Comparison of ENCODE assay signal across 8 cellular contexts in the genomic region with DNA sequence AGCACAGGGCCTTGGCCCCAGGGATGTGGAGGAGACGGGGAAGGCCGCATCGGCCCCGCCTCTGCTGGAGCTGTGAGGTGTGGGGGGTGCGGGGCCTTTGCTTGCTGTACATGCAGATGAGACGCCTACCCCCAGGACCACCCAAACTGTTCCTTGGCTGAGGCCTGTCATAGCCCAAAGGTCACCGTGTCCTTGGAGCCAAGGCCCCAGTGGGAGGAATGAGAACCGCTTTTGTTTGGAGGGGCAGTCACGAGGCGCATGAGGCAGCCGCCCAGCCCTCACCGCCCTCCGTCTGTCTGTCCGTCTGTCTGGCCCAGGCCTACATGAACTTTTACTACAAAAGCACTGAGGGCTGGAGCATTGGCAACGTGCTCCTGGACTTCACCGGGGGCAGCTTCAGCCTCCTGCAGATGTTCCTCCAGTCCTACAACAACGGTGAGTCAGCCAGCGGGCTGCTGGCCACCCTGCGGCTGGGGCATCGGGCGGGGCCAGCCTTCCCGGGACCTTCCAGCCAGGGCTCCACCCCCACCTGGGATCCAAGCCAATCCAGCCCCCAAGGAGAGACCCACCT. TPM values are rescaled to one million over a fixed set of nuclear protein-coding genes. Genes with fewer than 3 reads are reported as not detected.
DNase-seq lines count a peak whose midpoint lies in the region; ATAC-seq and TF ChIP-seq lines count a peak whose summit lies in the region.
"Had no signal": no experiment of that assay in that cellular context is flagged by ENCODE, and none has a peak within 500 bp of the region (broad histone marks: within the 10 kb centered on the region; RNA-seq: fewer than 3 reads in every experiment).

No MANE protein-coding gene starts in this region.

- 17 to 25% methylated on average over 22 of the region's 22 CpGs for WGBS in aorta, 2 donors

- no peak overlapping the region for H3K4me3 Mint-ChIP-seq in mesothelial cell of epicardium
- H3K4me3 Mint-ChIP-seq: activated naive CD4-positive, alpha-beta T cell treated with anti-CD3 and anti-CD28 coated beads, Interleukin-2, amount 50 U/mL, for 24 hours had no signal

- peak overlapping the region in 1 of 2 donors; percentile 89 for H3K27ac ChIP-seq in aorta (ENCODE audit: low read depth in 1 of 2, low read length in 2 of 2)

- H3K4me3 ChIP-seq in epithelial cell of proximal tubule (ENCODE audit: low read depth, low read length) = no peak overlapping the region
- H3K4me3 ChIP-seq in aorta (ENCODE audit: low read length in 2 of 2) = no peak overlapping the region

- H3K27me3 ChIP-seq in aorta (ENCODE audit: control insufficient read depth in 1 of 2, insufficient read depth in 2 of 2, low read length in 1 of 2) = no peaks in the 10 kb centered on the region

- no peaks in the 10 kb centered on the region for H3K9me3 Mint-ChIP-seq in mesothelial cell of epicardium
- H3K9me3 Mint-ChIP-seq: activated naive CD4-positive, alpha-beta T cell treated with anti-CD3 and anti-CD28 coated beads, Interleukin-2, amount 50 U/mL, for 24 hours had no signal

- in situ Hi-C loops in GM13976 (cut with MboI; ENCODE audit: low sequenced_read_pairs, unreplicated experiment) = no loop called here

- intact Hi-C loops in aorta (cut with DNase I) = loop anchor here in 1 of 2 donors (1.0 kb wide), 1 partner anchor 9 kb away; the partner anchor contains the start of genes EMC6 and TAX1BP3

- H3K4me1 Mint-ChIP-seq in mesothelial cell of epicardium = peaks cover 8% of the 10 kb centered on the region
- H3K4me1 Mint-ChIP-seq: activated naive CD4-positive, alpha-beta T cell treated with anti-CD3 and anti-CD28 coated beads, Interleukin-2, amount 50 U/mL, for 24 hours had no signal

- no peaks in the 10 kb centered on the region for H3K4me1 ChIP-seq in aorta (ENCODE audit: control insufficient read depth in 1 of 2, insufficient read depth in 2 of 2, low read length in 2 of 2)

- ATAC-seq in aorta (ENCODE audit: low FRiP score) (peak; percentile 74), GM21786 (IDR thresholded peaks at IDR 0.05; ENCODE audit: unreplicated experiment) (no peak)

- no peaks in the 10 kb centered on the region for H3K36me3 ChIP-seq in aorta (ENCODE audit: control insufficient read depth in 1 of 2, insufficient read depth in 2 of 2, low read length in 1 of 2)

- no peaks in the 10 kb centered on the region for H3K27me3 Mint-ChIP-seq in mesothelial cell of epicardium (ENCODE audit: low read depth)
- H3K27me3 Mint-ChIP-seq: activated naive CD4-positive, alpha-beta T cell treated with anti-CD3 and anti-CD28 coated beads, Interleukin-2, amount 50 U/mL, for 24 hours had no signal

- H3K27ac Mint-ChIP-seq in mesothelial cell of epicardium = peak overlapping the region; percentile 77
- H3K27ac Mint-ChIP-seq: activated naive CD4-positive, alpha-beta T cell treated with anti-CD3 and anti-CD28 coated beads, Interleukin-2, amount 50 U/mL, for 24 hours had no signal

- DNase-seq in epithelial cell of proximal tubule (ENCODE audit: low read depth) (no peak), mesothelial cell of epicardium (ENCODE audit: low spot score in 2 of 2, unreplicated experiment in 2 of 2) (no peak), aorta (peak; percentile 92 to 93), GM13976 (ENCODE audit: low spot score) (no peak), SIG-M5 (lab: John Stamatoyannopoulos, UW) (no peak)

- no peaks in the 10 kb centered on the region for H3K9me3 ChIP-seq in aorta (ENCODE audit: control insufficient read depth, low read length)

- TF ChIP-seq CTCF in epithelial cell of proximal tubule (conservative IDR thresholded peaks at IDR 0.05; ENCODE audit: low read depth, low read length) = peak; percentile 19
- TF ChIP-seq CTCF in mesothelial cell of epicardium (IDR thresholded peaks at IDR 0.05; ENCODE audit: unreplicated experiment) = no peak
- TF ChIP-seq CTCF in GM13976 (IDR thresholded peaks at IDR 0.05; ENCODE audit: borderline replicate concordance, control extremely low read depth, extremely low read depth, insufficient read depth, missing control alignments) = no peak

- peaks cover 9% of the 10 kb centered on the region for H3K36me3 Mint-ChIP-seq in mesothelial cell of epicardium
- H3K36me3 Mint-ChIP-seq: activated naive CD4-positive, alpha-beta T cell treated with anti-CD3 and anti-CD28 coated beads, Interleukin-2, amount 50 U/mL, for 24 hours had no signal

TF ChIP-seq in PFSK-1, 5 proteins besides CTCF, POLR2A, EP300 and RAD21:
- TF ChIP-seq FOXP2 (optimal IDR thresholded peaks at IDR 0.05; ENCODE audit: borderline replicate concordance, extremely low read depth, extremely low read length, insufficient read depth) (peak; percentile 59), SIN3A (IDR thresholded peaks at IDR 0.05; ENCODE audit: borderline replicate concordance, insufficient read depth, low read length) (no peak), TAF1 (IDR thresholded peaks at IDR 0.05; ENCODE audit: borderline replicate concordance, insufficient read depth, low read length) (no peak), REST (IDR thresholded peaks at IDR 0.05; ENCODE audit: insufficient read depth in 1 of 2, low read depth in 2 of 2, low read length in 2 of 2) (no peak), POLR2AphosphoS5 (IDR thresholded peaks at IDR 0.05; ENCODE audit: low read depth, low read length) (0 out of 2 replicates have a peak, but pooled peaks have one; percentile 24)

RNA-seq across cellular contexts. Expression of gene TAX1BP3, which starts 8.8 kb away (rescaled TPM):
- polyA plus RNA-seq in PFSK-1 (2012; ENCODE audit: insufficient read length, low read depth) = 83.9 TPM
- total RNA-seq in epithelial cell of proximal tubule (426 and 444 TPM in 2 replicates), mesothelial cell of epicardium (133 to 136 TPM (median 135 TPM) in 3 replicates), aorta (100 to 1,000 TPM; 101 to 108 TPM)
- polyA plus RNA-seq in aorta = 100 to 1,000 TPM in 1 of 2 donors, 10 to 100 TPM in 1; 93.2 to 155 TPM

RNA-seq across cellular contexts. Expression of gene EMC6, which starts 9.0 kb away (rescaled TPM):
- polyA plus RNA-seq in PFSK-1 (2012; ENCODE audit: insufficient read length, low read depth) = 89.5 TPM
- total RNA-seq in epithelial cell of proximal tubule = 25.6 and 43.7 TPM in 2 replicates
- 33.1 to 36.5 TPM (median 33.6 TPM) in 3 replicates for total RNA-seq in mesothelial cell of epicardium
- total RNA-seq in aorta = 10 to 100 TPM; 19.2 to 25.7 TPM
- 10 to 100 TPM; 33.1 to 48.5 TPM for polyA plus RNA-seq in aorta

RNA-seq across cellular contexts. Expression of gene CTNS, which starts 23.1 kb away (rescaled TPM):
- 47.9 TPM for polyA plus RNA-seq in PFSK-1 (2012; ENCODE audit: insufficient read length, low read depth)
- total RNA-seq in epithelial cell of proximal tubule = 5.9 and 18.2 TPM in 2 replicates
- 11.1 to 13.4 TPM (median 12.0 TPM) in 3 replicates for total RNA-seq in mesothelial cell of epicardium
- total RNA-seq in aorta = 10 to 100 TPM; 10.8 to 13.8 TPM
- polyA plus RNA-seq in aorta = 10 to 100 TPM in 1 of 2 donors, 1 to 10 TPM in 1; 4.4 to 12.0 TPM

RNA-seq across cellular contexts. Expression of gene SHPK, which starts 23.6 kb away (rescaled TPM):
- polyA plus RNA-seq in PFSK-1 (2012; ENCODE audit: insufficient read length, low read depth) = 8.9 TPM
- total RNA-seq in epithelial cell of proximal tubule (18.1 and 23.5 TPM in 2 replicates), mesothelial cell of epicardium (17.6 to 19.3 TPM (median 18.9 TPM) in 3 replicates), aorta (10 to 100 TPM in 1 of 2 donors, 1 to 10 TPM in 1; 7.4 to 15.8 TPM)
- 1 to 10 TPM; 4.3 to 6.8 TPM for polyA plus RNA-seq in aorta

RNA-seq across cellular contexts. Expression of gene P2RX5, which starts 36.3 kb away (rescaled TPM):
- not detected for polyA plus RNA-seq in PFSK-1 (2012; ENCODE audit: insufficient read length, low read depth)
- total RNA-seq in epithelial cell of proximal tubule (2.3 and 4.8 TPM in 2 replicates), mesothelial cell of epicardium (0.18 to 0.66 TPM (median 0.24 TPM) in 3 replicates), aorta (1 to 10 TPM; 1.0 to 1.3 TPM)
- 1 to 10 TPM in 1 of 2 donors, under 1 TPM in 1; 0.61 to 4.9 TPM for polyA plus RNA-seq in aorta

Comparison
In these comparisons a context has a peak if more than half of its experiments do, and no peak if none do; other contexts are left out.
1. DNase-seq: peak in aorta (2 of 2); none in epithelial cell of proximal tubule (single experiment), mesothelial cell of epicardium (0 of 2), GM13976 (single experiment) and SIG-M5 (single experiment).